12 cellular contexts compared by ENCODE assay signal in genomic region chr2:9310827-9311226, GRCh38.
DNase-seq lines count a peak whose midpoint lies in the region; ATAC-seq, FAIRE-seq and TF ChIP-seq lines count a peak whose summit lies in the region.
"Had no signal": no experiment of that assay in that cellular context is flagged by ENCODE, and none has a peak within 500 bp of the region (broad histone marks: within the 10 kb centered on the region; RNA-seq: fewer than 3 reads in every experiment).

No MANE protein-coding gene starts in this region.

- 69% methylated on average over 2 of the region's 2 CpGs for WGBS in hepatocyte (ENCODE audit: low lambda C conversion rate, missing lambda C conversion rate)
- 28 to 32% (median 30%) methylated on average over 2 of the region's 2 CpGs for WGBS in small intestine, 3 donors
- 37 to 54% (median 40%) methylated on average over 2 of the region's 2 CpGs for WGBS in spleen, 5 donors

- peak overlapping the region; percentile 7; the same call in 1 of the 2 replicates for H3K9ac ChIP-seq in HCT116 (ENCODE audit: low read length)

- peak overlapping the region; percentile 51 for H3K4me2 ChIP-seq in HCT116 (ENCODE audit: low read length)
- no peak overlapping the region for H3K4me2 ChIP-seq in hepatocyte

- no peak for FAIRE-seq in small intestine (lab: Jason Lieb, UNC)

- H3K4me3 ChIP-seq in HCT116 (replicated peaks in 1 of 2; ENCODE audit: low read depth in 1 of 2, low read length in 2 of 2), result no peak overlapping the region
- H3K4me3 ChIP-seq in hepatocyte, result no peak overlapping the region
- H3K4me3 ChIP-seq in small intestine (ENCODE audit: low read depth in 1 of 2, low read length in 2 of 2), result no peak overlapping the region
- H3K4me3 ChIP-seq in spleen, result no peak overlapping the region

- no TSS peak for BruUV-seq in HCT116 (replicated peaks; lab: Mats Ljungman, UMichigan)

- peak overlapping the region; percentile 6 to 90 (median 68) for H3K27ac Mint-ChIP-seq in brain
- H3K27ac Mint-ChIP-seq: activated CD4-positive, alpha-beta T cell treated with anti-CD3 and anti-CD28 coated beads, Interleukin-2, amount 10 ng/mL, durations not matched to agents 7 days and 5 days; activated naive CD8-positive, alpha-beta T cell treated with anti-CD3 and anti-CD28 coated beads, Interleukin-2, amount 50 U/mL, for 24 hours; stimulated activated naive B cell treated with anti-CD40 and anti-IgM and Interleukin-4, amounts not matched to agents 10 μg/mL and 1 μg/mL and 100 μg/mL, for 72 hours had no signal

- POLR2A ChIA-PET in HCT116 (lab: Charles Lee), result no interaction called here

- no peaks in the 10 kb centered on the region for H3K79me2 ChIP-seq in HCT116 (ENCODE audit: insufficient read depth, low read length)
- peaks cover 7% of the 10 kb centered on the region for H3K79me2 ChIP-seq in hepatocyte

- peaks cover 15% of the 10 kb centered on the region for H3K36me3 Mint-ChIP-seq in brain
- H3K36me3 Mint-ChIP-seq: stimulated activated naive B cell treated with anti-CD40 and anti-IgM and Interleukin-4, amounts not matched to agents 10 μg/mL and 1 μg/mL and 100 μg/mL, for 72 hours had no signal

- TF ChIP-seq POLR2A in HCT116 (IDR thresholded peaks at IDR 0.05; ENCODE audit: borderline replicate concordance, extremely low read depth, insufficient read depth, insufficient read length) (no peak), spleen (IDR thresholded peaks at IDR 0.05) (no peak)

- TF ChIP-seq RAD21 in HCT116 (IDR thresholded peaks at IDR 0.05; ENCODE audit: low read depth), result no peak

- TF ChIP-seq CTCF in HCT116 (IDR thresholded peaks at IDR 0.05 in 2 of 3, conservative IDR thresholded peaks at IDR 0.05 in 1 of 3; ENCODE audit: borderline replicate concordance in 1 of 3, insufficient read depth in 1 of 3, low read depth in 2 of 3, low read length in 2 of 3), result no peak
- no peak for TF ChIP-seq CTCF in brain (conservative IDR thresholded peaks at IDR 0.05)
- TF ChIP-seq CTCF in hepatocyte (IDR thresholded peaks at IDR 0.05; ENCODE audit: poor library complexity), result no peak
- no peak for TF ChIP-seq CTCF in spleen (IDR thresholded peaks at IDR 0.05 in 8 of 11, conservative IDR thresholded peaks at IDR 0.05 in 3 of 11)

- RAD21 ChIA-PET in HCT116 (lab: Charles Lee; ENCODE audit: low non-redundant PET in 1 of 2, low total read pairs in 2 of 2, uncharacterized antibody in 2 of 2, unreplicated experiment in 2 of 2), result interaction anchor here in 1 of 2 experiments (1.2 kb wide), 1 partner anchor 168 kb away, joined by 3 read pairs; no protein-coding TSS in a partner anchor

- H3K9me2 ChIP-seq in HCT116 (ENCODE audit: insufficient read depth), result no peaks in the 10 kb centered on the region
- no peaks in the 10 kb centered on the region for H3K9me2 ChIP-seq in hepatocyte (replicated peaks; ENCODE audit: insufficient read depth)

- peaks cover 65% of the 10 kb centered on the region for H3K4me1 Mint-ChIP-seq in brain
- H3K4me1 Mint-ChIP-seq: activated naive CD8-positive, alpha-beta T cell treated with anti-CD3 and anti-CD28 coated beads, Interleukin-2, amount 50 U/mL, for 24 hours had no signal

- H3K27ac ChIP-seq in HCT116 (ENCODE audit: low read depth, low read length) (no peak overlapping the region), hepatocyte (peak overlapping the region; percentile 57), small intestine (ENCODE audit: low read depth in 1 of 2, low read length in 1 of 2) (peak overlapping the region in 1 of 2 donors; percentile 61), spleen (no peak overlapping the region)

- DNase-seq in HCT116 (ENCODE audit: low read depth, low spot score) (no peak), hepatocyte (ENCODE audit: low spot score) (no peak), small intestine (peak; percentile 41), spleen (no peak), C1 segment of cervical spinal cord (lab: John Stamatoyannopoulos, UW) (no peak), NK-92 (lab: John Stamatoyannopoulos, UW; ENCODE audit: unreplicated experiment) (no peak)
- DNase-seq: activated CD4-positive, alpha-beta T cell treated with anti-CD3 and anti-CD28 coated beads, Interleukin-2, amount 10 ng/mL, durations not matched to agents 7 days and 5 days; activated naive CD8-positive, alpha-beta T cell treated with anti-CD3 and anti-CD28 coated beads, Interleukin-2, amount 50 U/mL, for 24 hours; DMS 273 treated with DMSO at 0.1 percent for 48 hours; stimulated activated naive B cell treated with anti-CD40 and anti-IgM and Interleukin-4, amounts not matched to agents 10 μg/mL and 1 μg/mL and 100 μg/mL, for 72 hours had no signal

- no peaks in the 10 kb centered on the region for H3K9me3 ChIP-seq in HCT116 (ENCODE audit: control insufficient read depth in 1 of 2, insufficient read depth in 1 of 2, low read depth in 1 of 2, low read length in 2 of 2)
- no peaks in the 10 kb centered on the region for H3K9me3 ChIP-seq in hepatocyte (ENCODE audit: low read depth)
- H3K9me3 ChIP-seq in small intestine (ENCODE audit: control insufficient read depth, low read depth), result no peaks in the 10 kb centered on the region
- H3K9me3 ChIP-seq in spleen, result no peaks in the 10 kb centered on the region

- H2AFZ ChIP-seq in HCT116 (ENCODE audit: low read depth, low read length, poor library complexity, severe bottlenecking), result no peak overlapping the region
- no peak overlapping the region for H2AFZ ChIP-seq in hepatocyte

- H3K4me1 ChIP-seq in HCT116 (ENCODE audit: control insufficient read depth in 1 of 2, insufficient read depth in 2 of 2, low read length in 2 of 2) (peaks cover 17 to 52% of the 10 kb centered on the region in 2 experiments; a peak in 3 of 4 replicates), hepatocyte (ENCODE audit: insufficient read depth) (peaks cover 13% of the 10 kb centered on the region), small intestine (ENCODE audit: control insufficient read depth in 2 of 2, insufficient read depth in 1 of 2, low read depth in 1 of 2, low read length in 1 of 2) (peaks cover 0 to 2% of the 10 kb centered on the region in 2 donors), spleen (peaks cover 0 to 3% (median 0%) of the 10 kb centered on the region in 6 donors)

- H3K27me3 Mint-ChIP-seq in brain, result no peaks in the 10 kb centered on the region
- H3K27me3 Mint-ChIP-seq: activated CD4-positive, alpha-beta T cell treated with anti-CD3 and anti-CD28 coated beads, Interleukin-2, amount 10 ng/mL, durations not matched to agents 7 days and 5 days had no signal

- intact Hi-C loops in HCT116 (cut with micrococcal nuclease), result no loop called here
- intact Hi-C loops in spleen (cut with DNase I; ENCODE audit: low total_unique reads), result no loop called here

- H3K4me3 Mint-ChIP-seq in brain, result no peak overlapping the region
- H3K4me3 Mint-ChIP-seq: activated CD4-positive, alpha-beta T cell treated with anti-CD3 and anti-CD28 coated beads, Interleukin-2, amount 10 ng/mL, durations not matched to agents 7 days and 5 days; activated naive CD8-positive, alpha-beta T cell treated with anti-CD3 and anti-CD28 coated beads, Interleukin-2, amount 50 U/mL, for 24 hours; stimulated activated naive B cell treated with anti-CD40 and anti-IgM and Interleukin-4, amounts not matched to agents 10 μg/mL and 1 μg/mL and 100 μg/mL, for 72 hours had no signal

- peaks cover 0 to 4% (median 0%) of the 10 kb centered on the region in 5 experiments for H3K9me3 Mint-ChIP-seq in brain
- H3K9me3 Mint-ChIP-seq: activated CD4-positive, alpha-beta T cell treated with anti-CD3 and anti-CD28 coated beads, Interleukin-2, amount 10 ng/mL, durations not matched to agents 7 days and 5 days; activated naive CD8-positive, alpha-beta T cell treated with anti-CD3 and anti-CD28 coated beads, Interleukin-2, amount 50 U/mL, for 24 hours; stimulated activated naive B cell treated with anti-CD40 and anti-IgM and Interleukin-4, amounts not matched to agents 10 μg/mL and 1 μg/mL and 100 μg/mL, for 72 hours had no signal

- H3K27me3 ChIP-seq in HCT116 (ENCODE audit: insufficient read depth, low read length) (no peaks in the 10 kb centered on the region), hepatocyte (no peaks in the 10 kb centered on the region), small intestine (ENCODE audit: control insufficient read depth in 2 of 2, insufficient read depth in 2 of 2, low read length in 2 of 2) (no peaks in the 10 kb centered on the region), spleen (replicated peaks in 1 of 7) (peaks cover 0 to 31% (median 0%) of the 10 kb centered on the region in 7 donors)

- CTCF ChIA-PET in HCT116 (lab: Charles Lee), result no interaction called here

- ATAC-seq in HCT116, result no peak
- ATAC-seq in GM18498 (IDR thresholded peaks at IDR 0.05; ENCODE audit: unreplicated experiment), result no peak
- ATAC-seq: activated naive CD8-positive, alpha-beta T cell treated with anti-CD3 and anti-CD28 coated beads, Interleukin-2, amount 50 U/mL, for 24 hours; stimulated activated naive B cell treated with anti-CD40 and anti-IgM and Interleukin-4, amounts not matched to agents 10 μg/mL and 1 μg/mL and 100 μg/mL, for 72 hours had no signal

- H4K20me1 ChIP-seq in HCT116 (ENCODE audit: insufficient read depth) (0 out of 2 replicates have a peak, but pooled peaks cover 4% of the 10 kb centered on the region), hepatocyte (ENCODE audit: insufficient read depth, poor library complexity, severe bottlenecking) (no peaks in the 10 kb centered on the region)

- no peaks in the 10 kb centered on the region for H3K36me3 ChIP-seq in HCT116 (ENCODE audit: control insufficient read depth in 1 of 2, insufficient read depth in 2 of 2, low read length in 2 of 2)
- no peaks in the 10 kb centered on the region for H3K36me3 ChIP-seq in hepatocyte (replicated peaks; ENCODE audit: insufficient read depth, low read depth)
- H3K36me3 ChIP-seq in small intestine (ENCODE audit: control insufficient read depth in 2 of 2, insufficient read depth in 2 of 2, low read length in 2 of 2), result no peaks in the 10 kb centered on the region
- H3K36me3 ChIP-seq in spleen, result no peaks in the 10 kb centered on the region

TF ChIP-seq in HCT116, 20 proteins besides CTCF, POLR2A, EP300 and RAD21 (continues in another document):
- no peak for TF ChIP-seq EZH2 (IDR thresholded peaks at IDR 0.05)
- TF ChIP-seq SIN3A (IDR thresholded peaks at IDR 0.05; ENCODE audit: low read depth), result no peak
- TF ChIP-seq POLR2AphosphoS5 (IDR thresholded peaks at IDR 0.05; ENCODE audit: low read depth, low read length), result no peak
- TF ChIP-seq EGR1 (IDR thresholded peaks at IDR 0.05; ENCODE audit: low read depth), result no peak
